ENCODE assay signal across 10 cellular contexts in the genomic region with DNA sequence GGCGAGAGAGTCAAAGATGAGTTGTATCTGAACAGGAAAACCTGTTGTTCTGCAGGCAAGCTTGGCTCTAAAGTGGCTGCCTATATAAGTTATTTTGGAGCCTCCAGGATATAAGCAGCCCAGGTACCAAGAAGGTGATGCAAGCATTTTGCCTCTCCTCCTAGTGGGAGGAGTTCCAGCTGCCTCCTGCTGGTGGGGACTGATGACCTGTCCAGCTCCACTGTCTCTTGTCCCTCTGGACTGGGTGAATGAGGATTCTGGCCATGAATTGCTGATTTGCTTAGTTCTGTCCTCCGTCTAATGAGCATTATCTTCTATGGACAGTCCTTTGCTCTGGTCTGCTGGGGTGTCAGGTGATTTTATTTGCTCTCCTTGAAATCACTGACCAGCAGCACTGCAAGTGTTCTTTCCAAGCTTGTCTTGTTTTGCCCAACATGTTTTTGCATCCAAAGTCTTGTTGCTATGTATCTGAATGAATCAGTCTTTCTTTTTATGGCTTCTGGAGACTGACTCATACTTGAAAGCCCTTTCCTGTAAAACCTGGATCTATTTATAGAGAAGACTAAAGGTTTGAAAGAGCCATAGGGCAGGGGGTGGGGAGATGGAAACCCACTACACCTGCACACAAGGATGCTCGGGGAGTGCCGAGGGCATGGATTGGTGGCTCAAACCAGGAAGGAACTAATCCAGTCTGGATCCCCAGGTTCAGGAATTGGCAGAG. TPM values are rescaled to one million over a fixed set of nuclear protein-coding genes. Genes with fewer than 3 reads are reported as not detected.
DNase-seq lines count a peak whose midpoint lies in the region; ATAC-seq, FAIRE-seq and TF ChIP-seq lines count a peak whose summit lies in the region.
"Had no signal": no experiment of that assay in that cellular context is flagged by ENCODE, and none has a peak within 500 bp of the region (broad histone marks: within the 10 kb centered on the region; RNA-seq: fewer than 3 reads in every experiment).

No MANE protein-coding gene starts in this region.

- peak; percentile 89 for ATAC-seq in K562
- ATAC-seq in GM18907 (IDR thresholded peaks at IDR 0.05; ENCODE audit: unreplicated experiment), result no peak
- no peak for ATAC-seq in GM21515 (IDR thresholded peaks at IDR 0.05; ENCODE audit: unreplicated experiment)

- H3K9ac ChIP-seq in K562 (ENCODE audit: insufficient read depth in 1 of 2, low read depth in 2 of 2, low read length in 2 of 2), result no peak overlapping the region

- H3K9me1 ChIP-seq in K562 (ENCODE audit: control insufficient read depth, insufficient read depth, low read length), result no peaks in the 10 kb centered on the region

- no peak overlapping the region for H2AFZ ChIP-seq in K562 (ENCODE audit: low read depth, low read length)

- H3K4me3 Mint-ChIP-seq in activated naive CD4-positive, alpha-beta T cell treated with anti-CD3 and anti-CD28 coated beads for 36 hours, result no peak overlapping the region

- TF ChIP-seq CTCF in K562 (IDR thresholded peaks at IDR 0.05 in 2 of 3, conservative IDR thresholded peaks at IDR 0.05 in 1 of 3; ENCODE audit: insufficient read depth in 2 of 3, low read depth in 1 of 3, low read length in 3 of 3), result peak in 1 of 3 experiments; percentile 10; a peak in 1 of 6 replicates

- H3K79me2 ChIP-seq in K562 (ENCODE audit: control insufficient read depth, insufficient read depth, low read length), result no peaks in the 10 kb centered on the region

- no peak overlapping the region for H3K27ac ChIP-seq in K562 (ENCODE audit: extremely low read depth, low read depth, low read length)
- peak overlapping the region; percentile 35 for H3K27ac ChIP-seq in urinary bladder (ENCODE audit: low read depth)
- H3K27ac ChIP-seq: C4-2B had no signal

- WGBS in K562 (ENCODE audit: insufficient coverage, low coverage, missing lambda C conversion rate), result 19% methylated on average over 4 of the region's 4 CpGs
- 85% methylated on average over 4 of the region's 4 CpGs for WGBS in urinary bladder

- CTCF ChIA-PET in activated naive CD4-positive, alpha-beta T cell treated with anti-CD3 and anti-CD28 coated beads for 36 hours (lab: Charles Lee), result interaction anchor here (1.3 to 2.0 kb wide), 2 partner anchors 12 to 17 kb away, joined by 3 to 6 read pairs; no protein-coding TSS in a partner anchor
- CTCF ChIA-PET in K562 (lab: Yijun Ruan, JAX; ENCODE audit: low intra/inter-chr PET ratio), result no interaction called here

- peak overlapping the region; percentile 74 for H3K27ac Mint-ChIP-seq in activated naive CD4-positive, alpha-beta T cell treated with anti-CD3 and anti-CD28 coated beads for 36 hours

- H3K27me3 ChIP-seq in K562 (ENCODE audit: control insufficient read depth in 2 of 2, insufficient read depth in 2 of 2, low read length in 2 of 2), result peaks cover 0 to 24% of the 10 kb centered on the region in 2 experiments; a peak in 4 of 5 replicates

- intact Hi-C loops in activated naive CD4-positive, alpha-beta T cell treated with anti-CD3 and anti-CD28 coated beads for 36 hours (cut with micrococcal nuclease), result loop anchor here (1.0 to 5.0 kb wide), 2 partner anchors 41 to 654 kb away; a partner anchor contains a TSS
- intact Hi-C loops in K562 (cut with micrococcal nuclease), result no loop called here

- H3K9me3 Mint-ChIP-seq in activated naive CD4-positive, alpha-beta T cell treated with anti-CD3 and anti-CD28 coated beads for 36 hours, result peaks cover 5% of the 10 kb centered on the region

- H3K9me3 ChIP-seq in K562 (replicated peaks; ENCODE audit: control insufficient read depth, insufficient read depth, low read depth, low read length), result no peaks in the 10 kb centered on the region

- POLR2A ChIA-PET in K562 (lab: Yijun Ruan, JAX), result interaction anchor here (0.5 to 0.6 kb wide), 2 partner anchors 303 to 652 kb away, joined by 3 read pairs; no protein-coding TSS in a partner anchor

- DNase-seq in activated naive CD4-positive, alpha-beta T cell treated with anti-CD3 and anti-CD28 coated beads for 36 hours, result peak; percentile 24
- DNase-seq in activated naive CD4-positive, alpha-beta T cell treated with Interleukin-2 at 50 U/mL for 16 hours, result no peak
- peak in 2 of 4 experiments; percentile 6 to 15 for DNase-seq in K562 (ENCODE audit: extremely low read depth in 1 of 4, low spot score in 3 of 4)
- DNase-seq in NCI-H2171 treated with DMSO at 0.1 percent for 48 hours (lab: John Stamatoyannopoulos, UW), result no peak
- DNase-seq: NCI-H1048 had no signal

- TF ChIP-seq POLR2A in K562 (conservative IDR thresholded peaks at IDR 0.05), result no peak

- no TSS peak for BruUV-seq in K562 (replicated peaks; lab: Mats Ljungman, UMichigan)

- H3K4me1 Mint-ChIP-seq in activated naive CD4-positive, alpha-beta T cell treated with anti-CD3 and anti-CD28 coated beads for 36 hours (ENCODE audit: low read depth), result peaks cover 8% of the 10 kb centered on the region

- H3K36me3 ChIP-seq in K562 (ENCODE audit: control insufficient read depth, insufficient read depth, low read length), result no peaks in the 10 kb centered on the region
- H3K36me3 ChIP-seq in urinary bladder (ENCODE audit: insufficient read depth), result no peaks in the 10 kb centered on the region

- TF ChIP-seq RAD21 in K562 (CRISPR knock-in tag; conservative IDR thresholded peaks at IDR 0.05 in 1 of 2, IDR thresholded peaks at IDR 0.05 in 1 of 2), result no peak

- FAIRE-seq in K562 (lab: Jason Lieb, UNC) (no peak), islet of Langerhans (lab: Jason Lieb, UNC) (peak; percentile 61)

- no peaks in the 10 kb centered on the region for H3K36me3 Mint-ChIP-seq in activated naive CD4-positive, alpha-beta T cell treated with anti-CD3 and anti-CD28 coated beads for 36 hours (ENCODE audit: low read depth)

- no peak overlapping the region for H3K4me3 ChIP-seq in K562
- H3K4me3 ChIP-seq in urinary bladder (ENCODE audit: low read depth, low read length), result no peak overlapping the region

- in situ Hi-C loops in K562 (cut with MboI), result no loop called here

- H3K4me1 ChIP-seq in K562 (replicated peaks in 1 of 2; ENCODE audit: control insufficient read depth in 2 of 2, insufficient read depth in 2 of 2, low read length in 2 of 2), result no peaks in the 10 kb centered on the region; a peak in 1 of 5 replicates
- H3K4me1 ChIP-seq in urinary bladder (ENCODE audit: insufficient read depth), result no peaks in the 10 kb centered on the region

- no peak for TF ChIP-seq EP300 in K562 (IDR thresholded peaks at IDR 0.05; ENCODE audit: low read length)

- H3K27me3 Mint-ChIP-seq in activated naive CD4-positive, alpha-beta T cell treated with anti-CD3 and anti-CD28 coated beads for 36 hours (ENCODE audit: low read depth), result no peaks in the 10 kb centered on the region

- no peak overlapping the region for H3K4me2 ChIP-seq in K562 (ENCODE audit: insufficient read depth, low read length)

- H4K20me1 ChIP-seq in K562 (replicated peaks; ENCODE audit: control insufficient read depth, insufficient read depth, low read length), result no peaks in the 10 kb centered on the region

RNA-seq across cellular contexts. Expression of a gene that starts 40.6 kb away (rescaled TPM):
- 1 to 10 TPM; 1.3 to 2.0 TPM for total RNA-seq in activated naive CD4-positive, alpha-beta T cell treated with anti-CD3 and anti-CD28 coated beads for 36 hours
- total RNA-seq in K562 (2011; cell fraction: chromatin; rRNA removed; ENCODE audit: low replicate concordance), result 0.65 TPM in 1 of 2 replicates, not detected in the other
- total RNA-seq in K562 (2011; cell fraction: nucleolus; rRNA removed), result 0.53 and 0.67 TPM in 2 replicates
- 0.37 and 0.46 TPM in 2 replicates for total RNA-seq in K562 (2011; cell fraction: nucleoplasm; rRNA removed)
- total RNA-seq in K562 (2014; rRNA removed), result 1.7 and 2.4 TPM in 2 replicates
- 1.7 and 2.0 TPM in 2 replicates for total RNA-seq in K562 (2014; rRNA removed; fragmentation: Illumina TruSeq; extraction: Trizol)
- 1.5 and 1.6 TPM in 2 replicates for total RNA-seq in K562 (2015; rRNA removed; fragmentation: Illumina TruSeq; extraction: Trizol)
- total RNA-seq in K562 (2021), result 5.1 and 5.2 TPM in 2 replicates
- polyA plus RNA-seq in K562 (2011; rRNA removed), result 1.2 TPM in 2 replicates
- polyA plus RNA-seq in K562 (2011; cell fraction: cytosol; rRNA removed), result 1.4 and 2.0 TPM in 2 replicates
- 0.34 and 0.41 TPM in 2 replicates for polyA plus RNA-seq in K562 (2011; cell fraction: nucleus; rRNA removed)
- 5.0 and 20.1 TPM in 2 replicates for polyA plus RNA-seq in K562 (2012)
- 5.9 and 9.1 TPM in 2 replicates for polyA plus RNA-seq in K562 (2014; fragmentation: Illumina TruSeq; extraction: Trizol)
- polyA plus RNA-seq in K562 (2014; fragmentation: Nextera tagmentation; extraction: Ambion mirVana), result 1 to 10 TPM in 1 of 2 experiments, under 1 TPM in 1; 0.66 to 1.2 TPM
- 2.8 and 3.1 TPM in 2 replicates for polyA plus RNA-seq in K562 (2014; rRNA removed)
- polyA minus RNA-seq in K562 (2011; rRNA and poly(A)+ RNA removed), result 0.69 and 0.98 TPM in 2 replicates
- polyA minus RNA-seq in K562 (2011; cell fraction: cytosol; rRNA and poly(A)+ RNA removed), result 0.57 TPM in 1 of 2 replicates, not detected in the other
- not detected in 2 replicates for polyA minus RNA-seq in K562 (2011; cell fraction: nucleus; rRNA and poly(A)+ RNA removed)
- total RNA-seq in urinary bladder, result 1.4 TPM
- 22.1 TPM for polyA plus RNA-seq in urinary bladder

RNA-seq across cellular contexts. Expression of a gene that starts 42.4 kb away (rescaled TPM):
- total RNA-seq in activated naive CD4-positive, alpha-beta T cell treated with anti-CD3 and anti-CD28 coated beads for 36 hours, result 10 to 100 TPM; 46.6 to 54.1 TPM
- total RNA-seq in K562 (2011; cell fraction: chromatin; rRNA removed; ENCODE audit: low replicate concordance), result 27.4 and 63.2 TPM in 2 replicates
- 23.7 and 30.0 TPM in 2 replicates for total RNA-seq in K562 (2011; cell fraction: nucleolus; rRNA removed)
- 38.7 and 47.6 TPM in 2 replicates for total RNA-seq in K562 (2011; cell fraction: nucleoplasm; rRNA removed)
- 63.5 and 82.7 TPM in 2 replicates for total RNA-seq in K562 (2014; rRNA removed)
- 81.0 and 96.4 TPM in 2 replicates for total RNA-seq in K562 (2014; rRNA removed; fragmentation: Illumina TruSeq; extraction: Trizol)
- 89.7 and 104 TPM in 2 replicates for total RNA-seq in K562 (2015; rRNA removed; fragmentation: Illumina TruSeq; extraction: Trizol)
- 51.3 and 53.9 TPM in 2 replicates for total RNA-seq in K562 (2021)
- 17.8 and 33.9 TPM in 2 replicates for polyA plus RNA-seq in K562 (2011; rRNA removed)
- 23.0 and 25.1 TPM in 2 replicates for polyA plus RNA-seq in K562 (2011; cell fraction: cytosol; rRNA removed)
- polyA plus RNA-seq in K562 (2011; cell fraction: nucleus; rRNA removed), result 35.6 and 40.4 TPM in 2 replicates
- polyA plus RNA-seq in K562 (2012), result 41.0 and 76.0 TPM in 2 replicates
- 85.4 and 89.1 TPM in 2 replicates for polyA plus RNA-seq in K562 (2014; fragmentation: Illumina TruSeq; extraction: Trizol)
- 100 to 1,000 TPM in 1 of 2 experiments, 10 to 100 TPM in 1; 77.5 to 169 TPM for polyA plus RNA-seq in K562 (2014; fragmentation: Nextera tagmentation; extraction: Ambion mirVana)
- 49.3 and 54.4 TPM in 2 replicates for polyA plus RNA-seq in K562 (2014; rRNA removed)
- 19.9 and 20.6 TPM in 2 replicates for polyA minus RNA-seq in K562 (2011; rRNA and poly(A)+ RNA removed)
- 8.9 and 12.3 TPM in 2 replicates for polyA minus RNA-seq in K562 (2011; cell fraction: cytosol; rRNA and poly(A)+ RNA removed)
- 11.4 and 28.1 TPM in 2 replicates for polyA minus RNA-seq in K562 (2011; cell fraction: nucleus; rRNA and poly(A)+ RNA removed)
- total RNA-seq in urinary bladder, result 63.3 TPM
- 63.2 TPM for polyA plus RNA-seq in urinary bladder

RNA-seq across cellular contexts. Expression of a gene that starts 42.5 kb away (rescaled TPM):
- total RNA-seq in activated naive CD4-positive, alpha-beta T cell treated with anti-CD3 and anti-CD28 coated beads for 36 hours, result 1 to 10 TPM; 7.7 to 8.3 TPM
- total RNA-seq in K562 (2011; cell fraction: chromatin; rRNA removed; ENCODE audit: low replicate concordance), result 21.5 and 44.0 TPM in 2 replicates
- 17.1 and 20.8 TPM in 2 replicates for total RNA-seq in K562 (2011; cell fraction: nucleolus; rRNA removed)
- total RNA-seq in K562 (2011; cell fraction: nucleoplasm; rRNA removed), result 17.3 and 24.3 TPM in 2 replicates
- 5.4 and 6.4 TPM in 2 replicates for total RNA-seq in K562 (2014; rRNA removed)
- 7.7 and 8.9 TPM in 2 replicates for total RNA-seq in K562 (2014; rRNA removed; fragmentation: Illumina TruSeq; extraction: Trizol)
- total RNA-seq in K562 (2015; rRNA removed; fragmentation: Illumina TruSeq; extraction: Trizol), result 6.3 and 6.4 TPM in 2 replicates
- 7.0 and 7.1 TPM in 2 replicates for total RNA-seq in K562 (2021)
- polyA plus RNA-seq in K562 (2011; rRNA removed), result 9.8 TPM in 2 replicates
- polyA plus RNA-seq in K562 (2011; cell fraction: cytosol; rRNA removed), result 3.9 and 7.2 TPM in 2 replicates
- polyA plus RNA-seq in K562 (2011; cell fraction: nucleus; rRNA removed), result 22.4 and 25.0 TPM in 2 replicates
- polyA plus RNA-seq in K562 (2012), result 3.9 and 7.4 TPM in 2 replicates
- 6.6 and 7.0 TPM in 2 replicates for polyA plus RNA-seq in K562 (2014; fragmentation: Illumina TruSeq; extraction: Trizol)
- 1 to 10 TPM; 2.0 to 5.4 TPM for polyA plus RNA-seq in K562 (2014; fragmentation: Nextera tagmentation; extraction: Ambion mirVana)
- polyA plus RNA-seq in K562 (2014; rRNA removed), result 9.0 and 10.1 TPM in 2 replicates
- polyA minus RNA-seq in K562 (2011; rRNA and poly(A)+ RNA removed), result 10.9 and 13.6 TPM in 2 replicates
- polyA minus RNA-seq in K562 (2011; cell fraction: cytosol; rRNA and poly(A)+ RNA removed), result 3.1 and 3.2 TPM in 2 replicates
- 16.4 and 27.3 TPM in 2 replicates for polyA minus RNA-seq in K562 (2011; cell fraction: nucleus; rRNA and poly(A)+ RNA removed)
- 4.9 TPM for total RNA-seq in urinary bladder
- polyA plus RNA-seq in urinary bladder, result 4.5 TPM

RNA-seq across cellular contexts. Expression of a gene that starts 53.4 kb away (rescaled TPM):
- total RNA-seq in activated naive CD4-positive, alpha-beta T cell treated with anti-CD3 and anti-CD28 coated beads for 36 hours, result not detected
- total RNA-seq in K562 (2011; cell fraction: chromatin; rRNA removed; ENCODE audit: low replicate concordance), result not detected in 2 replicates
- not detected in 2 replicates for total RNA-seq in K562 (2011; cell fraction: nucleolus; rRNA removed)
- total RNA-seq in K562 (2011; cell fraction: nucleoplasm; rRNA removed), result not detected in 2 replicates
- not detected in 2 replicates for total RNA-seq in K562 (2014; rRNA removed)
- not detected in 2 replicates for total RNA-seq in K562 (2014; rRNA removed; fragmentation: Illumina TruSeq; extraction: Trizol)
- not detected in 2 replicates for total RNA-seq in K562 (2015; rRNA removed; fragmentation: Illumina TruSeq; extraction: Trizol)
- total RNA-seq in K562 (2021), result not detected in 2 replicates
- polyA plus RNA-seq in K562 (2011; rRNA removed), result not detected in 2 replicates
- polyA plus RNA-seq in K562 (2011; cell fraction: cytosol; rRNA removed), result not detected in 2 replicates
- polyA plus RNA-seq in K562 (2011; cell fraction: nucleus; rRNA removed), result not detected in 2 replicates
- polyA plus RNA-seq in K562 (2012), result 0.07 TPM in 1 of 2 replicates, not detected in the other
- polyA plus RNA-seq in K562 (2014; fragmentation: Illumina TruSeq; extraction: Trizol), result not detected in 2 replicates
- not detected for polyA plus RNA-seq in K562 (2014; fragmentation: Nextera tagmentation; extraction: Ambion mirVana)
- not detected in 2 replicates for polyA plus RNA-seq in K562 (2014; rRNA removed)
- polyA minus RNA-seq in K562 (2011; rRNA and poly(A)+ RNA removed), result not detected in 2 replicates
- not detected in 2 replicates for polyA minus RNA-seq in K562 (2011; cell fraction: cytosol; rRNA and poly(A)+ RNA removed)
- not detected in 2 replicates for polyA minus RNA-seq in K562 (2011; cell fraction: nucleus; rRNA and poly(A)+ RNA removed)
- total RNA-seq in urinary bladder, result 3.5 TPM
- not detected for polyA plus RNA-seq in urinary bladder
